ENCODE assay signal across 8 cellular contexts in genomic region chr10:98134431-98135221, GRCh38. TPM values are rescaled to one million over a fixed set of nuclear protein-coding genes. Genes with fewer than 3 reads are reported as not detected.
DNase-seq lines count a peak whose midpoint lies in the region; ATAC-seq and TF ChIP-seq lines count a peak whose summit lies in the region.

TSS of gene R3HCC1L (plus strand) at chr10:98134657. CDS start at chr10:98208115, 73,458 bp downstream.

- in situ Hi-C loops in Caki2 (cut with HindIII; ENCODE audit: low pct_unique_long_range_greater_than_20kb, low sequenced_read_pairs): no loop called here

- H3K27ac ChIP-seq in endodermal cell (ENCODE audit: low read depth, low read length) (peak within 1 kb of the TSS; percentile 21), mesodermal cell (ENCODE audit: low read depth, low read length, severe bottlenecking) (peak within 1 kb of the TSS; percentile 72)

- H3K9me3 ChIP-seq in endodermal cell (ENCODE audit: control insufficient read depth, low read length): peaks cover 20% of the 10 kb centered on the region
- H3K9me3 ChIP-seq in mesodermal cell (ENCODE audit: control insufficient read depth, low read length): peaks cover 4% of the 10 kb centered on the region

- peaks cover 26% of the 10 kb centered on the region for H3K9me3 Mint-ChIP-seq in endodermal cell

- no peaks in the 10 kb centered on the region for H3K27me3 ChIP-seq in endodermal cell (ENCODE audit: control insufficient read depth, insufficient read depth, low read length, poor library complexity, severe bottlenecking)

- H3K4me1 ChIP-seq in endodermal cell (ENCODE audit: control insufficient read depth, insufficient read depth, low read length) (no peaks in the 10 kb centered on the region), mesodermal cell (ENCODE audit: control insufficient read depth, insufficient read depth, low read length, poor library complexity, severe bottlenecking) (peaks cover under 1% of the 10 kb centered on the region)

- peak; percentile 85 for ATAC-seq in GM21367 (IDR thresholded peaks at IDR 0.05; ENCODE audit: unreplicated experiment)

- H3K9ac ChIP-seq in endodermal cell (ENCODE audit: extremely low read depth, low read length, poor library complexity, severe bottlenecking): peak within 1 kb of the TSS; percentile 85

- no peaks in the 10 kb centered on the region for H3K36me3 ChIP-seq in endodermal cell (ENCODE audit: control insufficient read depth, insufficient read depth, low read length)
- H3K36me3 ChIP-seq in mesodermal cell (ENCODE audit: control insufficient read depth, insufficient read depth, low read length): peaks cover 3% of the 10 kb centered on the region

- H3K27me3 Mint-ChIP-seq in endodermal cell (ENCODE audit: insufficient read depth): no peaks in the 10 kb centered on the region

- DNase-seq in Caki2 (ENCODE audit: low read depth): peak; percentile 88
- peak; percentile 90 for DNase-seq in HT1080 (ENCODE audit: low read depth)
- DNase-seq in NOMO-1 treated with dmso at 0.1 percent for 144 hours (lab: John Stamatoyannopoulos, UW; ENCODE audit: unreplicated experiment): peak; percentile 91
- peak; percentile 63 for DNase-seq in activated CD8-positive, alpha-beta memory T cell treated with anti-CD3 and anti-CD28 coated beads, Interleukin-2, amount 50 U/mL, for 1 hour (ENCODE audit: extremely low read depth)
- DNase-seq in endodermal cell: peak; percentile 96
- DNase-seq in stimulated activated CD8-positive, alpha-beta memory T cell treated with anti-CD3 and anti-CD28 coated beads, Interleukin-15, amount 100 ng/mL, for 24 hours (ENCODE audit: low read depth): peak; percentile 85

- TF ChIP-seq CTCF in endodermal cell (conservative IDR thresholded peaks at IDR 0.05): peak; percentile 24

- 1 to 3% methylated on average over 23 to 64 of the region's 64 CpGs for WGBS in endodermal cell (ENCODE audit: insufficient coverage in 1 of 2, insufficient read length in 1 of 2), 2 experiments
- WGBS in mesodermal cell (ENCODE audit: insufficient coverage in 2 of 2), 2 experiments: 2% methylated on average over 44 to 63 of the region's 64 CpGs

- peak within 1 kb of the TSS; percentile 99 for H3K4me3 ChIP-seq in endodermal cell (ENCODE audit: low read length)
- H3K4me3 ChIP-seq in mesodermal cell (ENCODE audit: extremely low read depth, insufficient read depth, low read length, poor library complexity, severe bottlenecking): peak within 1 kb of the TSS; percentile 88

- H3K27ac Mint-ChIP-seq in endodermal cell: peak within 1 kb of the TSS; percentile 98

- H3K4me3 Mint-ChIP-seq in endodermal cell: peak within 1 kb of the TSS; percentile 89

- peaks cover 4% of the 10 kb centered on the region for H3K36me3 Mint-ChIP-seq in endodermal cell (ENCODE audit: low read depth)

- peaks cover 14% of the 10 kb centered on the region for H3K4me1 Mint-ChIP-seq in endodermal cell

RNA-seq across cellular contexts. Expression of gene R3HCC1L, which starts in this region (rescaled TPM):
- 5.1 and 7.5 TPM in 2 replicates for total RNA-seq in Caki2 (2014; rRNA removed; shearing (Covaris generic); ENCODE audit: low replicate concordance)
- total RNA-seq in HT1080 (2014; rRNA removed; shearing (Covaris generic)): 12.1 and 14.3 TPM in 2 replicates
- polyA plus RNA-seq in HT1080 (2015; cell fraction: cytosol; rRNA removed): 11.0 and 11.6 TPM in 2 replicates
- 18.7 and 19.1 TPM in 2 replicates for polyA plus RNA-seq in HT1080 (2015; cell fraction: nucleus; rRNA removed)
- total RNA-seq in endodermal cell: 10 to 100 TPM; 16.1 to 18.1 TPM
- polyA plus RNA-seq in endodermal cell (2013, experiment 1 of 2): 16.1 TPM
- polyA plus RNA-seq in endodermal cell (2013, experiment 2 of 2): 16.3 TPM
- 13.5 TPM for polyA plus RNA-seq in mesodermal cell (2013, experiment 1 of 2)
- 14.2 TPM for polyA plus RNA-seq in mesodermal cell (2013, experiment 2 of 2)

Comparison
In these comparisons a context has a peak if more than half of its experiments do, and no peak if none do; other contexts are left out.
1. Peak in every context shown above with its lines: DNase-seq, ATAC-seq, H3K4me3 ChIP-seq and H3K27ac ChIP-seq.